Comparison of ENCODE assay signal across 23 cellular contexts in the genomic region with DNA sequence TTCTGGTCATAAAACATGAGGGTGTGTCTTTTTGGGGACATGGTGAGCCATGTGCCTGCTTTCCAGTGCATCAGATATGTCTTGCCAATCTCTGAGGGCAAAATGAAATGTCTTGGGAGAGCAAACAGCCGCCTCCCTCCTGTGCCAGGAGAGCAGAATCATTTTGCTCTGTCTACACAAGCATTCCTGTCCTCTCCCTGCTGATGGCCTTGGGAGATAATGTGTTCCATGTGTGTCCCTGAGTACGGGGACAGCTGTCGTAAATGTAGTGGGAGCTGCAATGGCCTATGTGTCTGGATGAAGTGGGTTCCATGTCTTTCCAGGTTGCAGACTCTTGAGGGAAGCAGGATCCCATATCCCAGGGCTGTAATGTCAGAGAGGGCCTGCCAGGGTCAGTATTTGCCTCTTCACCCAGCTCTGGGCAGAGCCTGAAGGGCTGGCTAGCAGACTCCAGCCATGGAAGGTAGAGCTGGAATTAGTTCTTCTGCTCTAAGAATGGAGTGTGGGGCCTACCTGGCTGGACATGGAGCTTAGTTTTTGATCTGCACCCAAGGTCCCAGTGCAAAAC. TPM values are rescaled to one million over a fixed set of nuclear protein-coding genes. Genes with fewer than 3 reads are reported as not detected.
DNase-seq lines count a peak whose midpoint lies in the region; ATAC-seq and TF ChIP-seq lines count a peak whose summit lies in the region.
"Had no signal": no experiment of that assay in that cellular context is flagged by ENCODE, and none has a peak within 500 bp of the region (broad histone marks: within the 10 kb centered on the region; RNA-seq: fewer than 3 reads in every experiment).

No MANE protein-coding gene starts in this region.

- H3K4me1 ChIP-seq in body of pancreas (peaks cover 14% of the 10 kb centered on the region), liver (ENCODE audit: control insufficient read depth in 4 of 4, insufficient read depth in 4 of 4, low read length in 3 of 4) (peaks cover 0 to 8% (median 2%) of the 10 kb centered on the region in 4 donors)
- no peaks in the 10 kb centered on the region for H3K4me1 ChIP-seq in effector memory CD4-positive, alpha-beta T cell (ENCODE audit: control insufficient read depth, insufficient read depth, low read length, poor library complexity, severe bottlenecking)
- H3K4me1 ChIP-seq: A549, BE2C had no signal

- CTCF ChIA-PET in HEK293T (lab: Yijun Ruan, JAX), result no interaction called here

- no peaks in the 10 kb centered on the region for H3K4me1 Mint-ChIP-seq in stimulated activated naive CD8-positive, alpha-beta T cell treated with anti-CD3 and anti-CD28 coated beads, Interleukin-15, amount 100 ng/mL, for 72 hours
- H3K4me1 Mint-ChIP-seq: CD4-positive, CD25-positive, alpha-beta regulatory T cell had no signal

- peak; percentile 50 to 68 for TF ChIP-seq RAD21 in liver (IDR thresholded peaks at IDR 0.05)

- no peak for TF ChIP-seq POLR2A in body of pancreas (IDR thresholded peaks at IDR 0.05)

- TF ChIP-seq CTCF in body of pancreas (IDR thresholded peaks at IDR 0.05) (peak in 4 of 7 experiments; percentile 3 to 51 (median 36)), liver (IDR thresholded peaks at IDR 0.05; ENCODE audit: low read depth, low read length, missing input control) (no peak)

- intact Hi-C loops in body of pancreas (cut with DNase I), result no loop called here

- H3K27me3 Mint-ChIP-seq in stimulated activated naive CD8-positive, alpha-beta T cell treated with anti-CD3 and anti-CD28 coated beads, Interleukin-15, amount 100 ng/mL, for 72 hours, result peaks cover 22% of the 10 kb centered on the region

- no peak overlapping the region for H3K9ac ChIP-seq in liver (ENCODE audit: low read depth in 1 of 2, low read length in 2 of 2)

- H3K36me3 ChIP-seq in body of pancreas (replicated peaks in 1 of 2; ENCODE audit: insufficient read depth in 1 of 2, low read depth in 2 of 2) (no peaks in the 10 kb centered on the region), liver (ENCODE audit: control insufficient read depth in 4 of 4, insufficient read depth in 3 of 4, low read depth in 1 of 4, low read length in 3 of 4) (no peaks in the 10 kb centered on the region)
- no peaks in the 10 kb centered on the region for H3K36me3 ChIP-seq in effector memory CD4-positive, alpha-beta T cell (ENCODE audit: control insufficient read depth, insufficient read depth, low read length)
- H3K36me3 ChIP-seq: BE2C, MG63 had no signal

- H3K27me3 ChIP-seq in body of pancreas (no peaks in the 10 kb centered on the region), liver (ENCODE audit: control insufficient read depth in 4 of 4, insufficient read depth in 4 of 4, low read length in 3 of 4) (no peaks in the 10 kb centered on the region)
- no peaks in the 10 kb centered on the region for H3K27me3 ChIP-seq in effector memory CD4-positive, alpha-beta T cell (replicated peaks; ENCODE audit: control insufficient read depth, insufficient read depth, low read length, poor library complexity, severe bottlenecking)
- H3K27me3 ChIP-seq: BE2C, MG63 had no signal

- POLR2A ChIA-PET in HEK293T (lab: Yijun Ruan, JAX), result interaction anchor here (1.1 kb wide), 1 partner anchor 40 kb away, joined by 3 read pairs; a partner anchor contains a TSS

- ATAC-seq in stimulated activated naive CD8-positive, alpha-beta T cell treated with anti-CD3 and anti-CD28 coated beads, Interleukin-15, amount 100 ng/mL, for 72 hours, result peak; percentile 15
- no peak for ATAC-seq in stimulated activated naive CD8-positive, alpha-beta T cell treated with anti-CD3 and anti-CD28 coated beads, Interleukin-15, Interleukin-2, amounts not matched to agents 100 U/mL and 50 U/mL, for 24 hours
- ATAC-seq in body of pancreas (peak; percentile 67), GM19452 (IDR thresholded peaks at IDR 0.05; ENCODE audit: unreplicated experiment) (no peak)
- ATAC-seq: A549, GM23338, PC-3 had no signal

- WGBS in body of pancreas, 2 donors, result 26 to 43% methylated on average over 3 of the region's 3 CpGs
- 53% methylated on average over 3 of the region's 3 CpGs for WGBS in liver

- H3K27ac ChIP-seq in body of pancreas, result peak overlapping the region in 1 of 4 donors; percentile 6
- H3K27ac ChIP-seq in liver (ENCODE audit: low read depth in 1 of 2, low read length in 2 of 2), result no peak overlapping the region
- no peak overlapping the region for H3K27ac ChIP-seq in effector memory CD4-positive, alpha-beta T cell (ENCODE audit: insufficient read depth, low read length, poor library complexity, severe bottlenecking)
- H3K27ac ChIP-seq: A549, SK-N-MC had no signal

- H3K9me3 Mint-ChIP-seq in stimulated activated naive CD8-positive, alpha-beta T cell treated with anti-CD3 and anti-CD28 coated beads, Interleukin-15, amount 100 ng/mL, for 72 hours, result no peaks in the 10 kb centered on the region
- H3K9me3 Mint-ChIP-seq: GM23338 had no signal

- H3K4me3 ChIP-seq in body of pancreas, result no peak overlapping the region
- H3K4me3 ChIP-seq in liver (ENCODE audit: low read depth in 1 of 3, low read length in 3 of 3), result no peak overlapping the region
- no peak overlapping the region for H3K4me3 ChIP-seq in effector memory CD4-positive, alpha-beta T cell (ENCODE audit: insufficient read depth, low read depth, low read length, poor library complexity, severe bottlenecking)
- H3K4me3 ChIP-seq: A549, GM23338, MG63, SK-N-MC had no signal

- no peaks in the 10 kb centered on the region for H3K9me3 ChIP-seq in body of pancreas
- no peaks in the 10 kb centered on the region for H3K9me3 ChIP-seq in liver (ENCODE audit: control insufficient read depth in 4 of 4, low read length in 3 of 4)
- no peaks in the 10 kb centered on the region for H3K9me3 ChIP-seq in effector memory CD4-positive, alpha-beta T cell (ENCODE audit: control insufficient read depth, low read length)
- H3K9me3 ChIP-seq: A549, BE2C, MG63 had no signal

- DNase-seq in stimulated activated naive CD8-positive, alpha-beta T cell treated with anti-CD3 and anti-CD28 coated beads, Interleukin-15, amount 100 ng/mL, for 72 hours, result no peak
- DNase-seq in stimulated activated naive CD8-positive, alpha-beta T cell treated with anti-CD3 and anti-CD28 coated beads, Interleukin-15, Interleukin-2, amounts not matched to agents 100 U/mL and 50 U/mL, for 24 hours, result no peak
- peak in 3 of 4 donors; percentile 26 to 54 (median 41) for DNase-seq in body of pancreas
- no peak for DNase-seq in effector memory CD4-positive, alpha-beta T cell
- no peak for DNase-seq in NCI-H1105 treated with DMSO at 0.1 percent for 48 hours (lab: John Stamatoyannopoulos, UW)
- no peak for DNase-seq in HEK293T (ENCODE audit: extremely low spot score)
- DNase-seq: BE2C; CD4-positive, CD25-positive, alpha-beta regulatory T cell; DMS79; HCEC 1CT; Karpas-422; MG63; NCI-H1417 treated with DMSO at 0.1 percent for 48 hours; NCI-H187; NCI-H446; NCI-H526; PC-3; SHP77 had no signal

- no peak overlapping the region for H3K4me3 Mint-ChIP-seq in stimulated activated naive CD8-positive, alpha-beta T cell treated with anti-CD3 and anti-CD28 coated beads, Interleukin-15, amount 100 ng/mL, for 72 hours
- H3K4me3 Mint-ChIP-seq: CD4-positive, CD25-positive, alpha-beta regulatory T cell; GM23338 had no signal

- H3K27ac Mint-ChIP-seq in stimulated activated naive CD8-positive, alpha-beta T cell treated with anti-CD3 and anti-CD28 coated beads, Interleukin-15, amount 100 ng/mL, for 72 hours, result peak overlapping the region in 1 of 2 donors; percentile 14
- H3K27ac Mint-ChIP-seq: CD4-positive, CD25-positive, alpha-beta regulatory T cell; GM23338 had no signal

TF ChIP-seq in liver, 16 proteins besides CTCF, POLR2A, EP300 and RAD21:
- TF ChIP-seq YY1 (IDR thresholded peaks at IDR 0.05) (no peak), HNF4A (conservative IDR thresholded peaks at IDR 0.05) (peak in 1 of 2 donors; percentile 15)

TF ChIP-seq in HEK293T, 16 proteins besides CTCF, POLR2A, EP300 and RAD21:
- no peak for TF ChIP-seq ELF4 (IDR thresholded peaks at IDR 0.05)
- no peak for TF ChIP-seq ARNT (IDR thresholded peaks at IDR 0.05)
- TF ChIP-seq HDGF (IDR thresholded peaks at IDR 0.05; ENCODE audit: borderline replicate concordance), result no peak
- TF ChIP-seq FOXK2 (IDR thresholded peaks at IDR 0.05), result no peak
- no peak for TF ChIP-seq FOXM1 (IDR thresholded peaks at IDR 0.05; ENCODE audit: borderline replicate concordance)
- TF ChIP-seq CTBP1 (IDR thresholded peaks at IDR 0.05; ENCODE audit: borderline replicate concordance), result no peak
- TF ChIP-seq BHLHE40 (IDR thresholded peaks at IDR 0.05; ENCODE audit: borderline replicate concordance), result no peak
- no peak for TF ChIP-seq TARDBP (IDR thresholded peaks at IDR 0.05)
- no peak for TF ChIP-seq LEF1 (IDR thresholded peaks at IDR 0.05; ENCODE audit: borderline replicate concordance)
- TF ChIP-seq L3MBTL2 (conservative IDR thresholded peaks at IDR 0.05), result no peak
- no peak for TF ChIP-seq SP1 (IDR thresholded peaks at IDR 0.05)
- TF ChIP-seq FOXA1 (IDR thresholded peaks at IDR 0.05), result no peak
- TF ChIP-seq, protein P1, sequence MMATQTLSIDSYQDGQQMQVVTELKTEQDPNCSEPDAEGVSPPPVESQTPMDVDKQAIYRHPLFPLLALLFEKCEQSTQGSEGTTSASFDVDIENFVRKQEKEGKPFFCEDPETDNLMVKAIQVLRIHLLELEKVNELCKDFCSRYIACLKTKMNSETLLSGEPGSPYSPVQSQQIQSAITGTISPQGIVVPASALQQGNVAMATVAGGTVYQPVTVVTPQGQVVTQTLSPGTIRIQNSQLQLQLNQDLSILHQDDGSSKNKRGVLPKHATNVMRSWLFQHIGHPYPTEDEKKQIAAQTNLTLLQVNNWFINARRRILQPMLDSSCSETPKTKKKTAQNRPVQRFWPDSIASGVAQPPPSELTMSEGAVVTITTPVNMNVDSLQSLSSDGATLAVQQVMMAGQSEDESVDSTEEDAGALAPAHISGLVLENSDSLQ (IDR thresholded peaks at IDR 0.05), result no peak
- TF ChIP-seq SUZ12 (IDR thresholded peaks at IDR 0.05), result no peak
- no peak for TF ChIP-seq NFRKB (IDR thresholded peaks at IDR 0.05)
- no peak for TF ChIP-seq ZNF384 (IDR thresholded peaks at IDR 0.05)

RNA-seq across cellular contexts. Expression of a gene that starts 40.4 kb away (rescaled TPM):
- 10 to 100 TPM; 21.1 to 22.1 TPM for total RNA-seq in body of pancreas
- total RNA-seq in liver, result 10 to 100 TPM in 1 of 2 donors, 1 to 10 TPM in 1; 9.7 to 12.4 TPM
- 10 to 100 TPM; 10.4 to 12.9 TPM for polyA plus RNA-seq in liver
- total RNA-seq: CD4-positive, CD25-positive, alpha-beta regulatory T cell had no signal

Comparison
In these comparisons a context has a peak if more than half of its experiments do, and no peak if none do; other contexts are left out.
1. ATAC-seq: peak in stimulated activated naive CD8-positive, alpha-beta T cell treated with anti-CD3 and anti-CD28 coated beads, Interleukin-15, amount 100 ng/mL, for 72 hours (single experiment) and body of pancreas (single experiment); none in stimulated activated naive CD8-positive, alpha-beta T cell treated with anti-CD3 and anti-CD28 coated beads, Interleukin-15, Interleukin-2, amounts not matched to agents 100 U/mL and 50 U/mL, for 24 hours (single experiment) and GM19452 (single experiment).
2. DNase-seq: peak in body of pancreas (3 of 4); none in stimulated activated naive CD8-positive, alpha-beta T cell treated with anti-CD3 and anti-CD28 coated beads, Interleukin-15, amount 100 ng/mL, for 72 hours (0 of 2), stimulated activated naive CD8-positive, alpha-beta T cell treated with anti-CD3 and anti-CD28 coated beads, Interleukin-15, Interleukin-2, amounts not matched to agents 100 U/mL and 50 U/mL, for 24 hours (single experiment), effector memory CD4-positive, alpha-beta T cell (0 of 3), NCI-H1105 treated with DMSO at 0.1 percent for 48 hours (single experiment) and HEK293T (single experiment).